8 cellular contexts compared by ENCODE assay signal in genomic region chr2:235793163-235793752, GRCh38.
DNase-seq lines count a peak whose midpoint lies in the region; ATAC-seq, FAIRE-seq and TF ChIP-seq lines count a peak whose summit lies in the region.

No MANE protein-coding gene starts in this region.

- no peak overlapping the region for H3K9ac ChIP-seq in K562 (ENCODE audit: insufficient read depth in 1 of 2, low read depth in 2 of 2, low read length in 2 of 2)

- H3K4me1 ChIP-seq in K562 (replicated peaks in 1 of 2; ENCODE audit: control insufficient read depth in 2 of 2, insufficient read depth in 2 of 2, low read length in 2 of 2), result no peaks in the 10 kb centered on the region
- no peaks in the 10 kb centered on the region for H3K4me1 ChIP-seq in right lobe of liver

- POLR2A ChIA-PET in K562 (lab: Yijun Ruan, JAX), result no interaction called here

- TF ChIP-seq CTCF in K562 (IDR thresholded peaks at IDR 0.05 in 2 of 3, conservative IDR thresholded peaks at IDR 0.05 in 1 of 3; ENCODE audit: insufficient read depth in 2 of 3, low read depth in 1 of 3, low read length in 3 of 3) (peak; percentile 4 to 32 (median 20); a peak in 1 of 6 replicates), right lobe of liver (IDR thresholded peaks at IDR 0.05) (peak in 3 of 4 donors; percentile 10 to 30 (median 18)), GM20000 (IDR thresholded peaks at IDR 0.05; ENCODE audit: extremely low read depth, missing control alignments) (no peak)

- H3K9me1 ChIP-seq in K562 (ENCODE audit: control insufficient read depth, insufficient read depth, low read length), result no peaks in the 10 kb centered on the region

- FAIRE-seq in K562 (lab: Jason Lieb, UNC), result no peak

- H3K9me3 ChIP-seq in K562 (replicated peaks; ENCODE audit: control insufficient read depth, insufficient read depth, low read depth, low read length) (no peaks in the 10 kb centered on the region), right lobe of liver (no peaks in the 10 kb centered on the region)

- intact Hi-C loops in K562 (cut with micrococcal nuclease) (no loop called here), right lobe of liver (cut with DNase I) (no loop called here)

- no peak overlapping the region for H3K27ac ChIP-seq in K562 (ENCODE audit: extremely low read depth, low read depth, low read length)
- no peak overlapping the region for H3K27ac ChIP-seq in right lobe of liver

- TF ChIP-seq POLR2A in K562 (conservative IDR thresholded peaks at IDR 0.05) (no peak), right lobe of liver (IDR thresholded peaks at IDR 0.05) (no peak)

- H3K79me2 ChIP-seq in K562 (ENCODE audit: control insufficient read depth, insufficient read depth, low read length), result no peaks in the 10 kb centered on the region

- in situ Hi-C loops in K562 (cut with MboI), result no loop called here

- WGBS in K562 (ENCODE audit: insufficient coverage, low coverage, missing lambda C conversion rate), result 69% methylated on average over 9 of the region's 13 CpGs
- 56% methylated on average over 8 of the region's 13 CpGs for WGBS in right lobe of liver (ENCODE audit: insufficient coverage, low coverage, low lambda C conversion rate, missing lambda C conversion rate)

- DNase-seq in D341Med (ENCODE audit: low spot score) (peak; percentile 52), HT1080 (ENCODE audit: low read depth) (peak; percentile 36), K562 (ENCODE audit: extremely low read depth in 1 of 4, low spot score in 3 of 4) (peak in 1 of 4 experiments; percentile 5), right lobe of liver (no peak), Kasumi-1 (lab: John Stamatoyannopoulos, UW) (no peak), GM20000 (ENCODE audit: low spot score) (no peak), OCI-M2 (lab: John Stamatoyannopoulos, UW; ENCODE audit: unreplicated experiment) (no peak)

- H3K27me3 ChIP-seq in K562 (ENCODE audit: control insufficient read depth in 2 of 2, insufficient read depth in 2 of 2, low read length in 2 of 2), result no peaks in the 10 kb centered on the region
- no peaks in the 10 kb centered on the region for H3K27me3 ChIP-seq in right lobe of liver

- no peak for TF ChIP-seq RAD21 in K562 (CRISPR knock-in tag; conservative IDR thresholded peaks at IDR 0.05 in 1 of 2, IDR thresholded peaks at IDR 0.05 in 1 of 2)

- H2AFZ ChIP-seq in K562 (ENCODE audit: low read depth, low read length), result no peak overlapping the region

- ATAC-seq in K562 (peak; percentile 61; the same call in 2 of the 3 replicates), right lobe of liver (peak in 3 of 4 donors; percentile 30 to 43 (median 36)), GM19395 (IDR thresholded peaks at IDR 0.05; ENCODE audit: unreplicated experiment) (no peak)

- H4K20me1 ChIP-seq in K562 (replicated peaks; ENCODE audit: control insufficient read depth, insufficient read depth, low read length), result no peaks in the 10 kb centered on the region

- CTCF ChIA-PET in K562 (lab: Yijun Ruan, JAX; ENCODE audit: low intra/inter-chr PET ratio), result no interaction called here

- H3K4me3 ChIP-seq in K562 (no peak overlapping the region), right lobe of liver (no peak overlapping the region)

- H3K36me3 ChIP-seq in K562 (ENCODE audit: control insufficient read depth, insufficient read depth, low read length) (peaks cover 10% of the 10 kb centered on the region; the same call in 2 of the 3 replicates), right lobe of liver (no peaks in the 10 kb centered on the region)

- H3K4me2 ChIP-seq in K562 (ENCODE audit: insufficient read depth, low read length), result no peak overlapping the region

- BruUV-seq in K562 (replicated peaks; lab: Mats Ljungman, UMichigan), result no TSS peak

- no peak for TF ChIP-seq EP300 in K562 (IDR thresholded peaks at IDR 0.05; ENCODE audit: low read length)

TF ChIP-seq in K562, 482 proteins besides CTCF, POLR2A, EP300 and RAD21:
- TF ChIP-seq CBFA2T3 (IDR thresholded peaks at IDR 0.05) (no peak), GTF2A2 (tag; IDR thresholded peaks at IDR 0.05) (no peak), TAF1 (IDR thresholded peaks at IDR 0.05; ENCODE audit: control insufficient read depth, extremely low read depth, insufficient read depth, low read length, severe bottlenecking) (no peak), IRF2 (CRISPR knock-in tag; IDR thresholded peaks at IDR 0.05) (no peak), HLTF (IDR thresholded peaks at IDR 0.05) (no peak), PYGO2 (tag; IDR thresholded peaks at IDR 0.05) (no peak), DMBX1 (CRISPR knock-in tag; IDR thresholded peaks at IDR 0.05; ENCODE audit: borderline replicate concordance) (no peak), NR2C1 (IDR thresholded peaks at IDR 0.05) (no peak), NR2C1 (tag; IDR thresholded peaks at IDR 0.05) (no peak), TAL1 (IDR thresholded peaks at IDR 0.05) (no peak), ZNF76 (CRISPR knock-in tag; IDR thresholded peaks at IDR 0.05; ENCODE audit: borderline replicate concordance) (no peak)

Comparison
In these comparisons a context has a peak if more than half of its experiments do, and no peak if none do; other contexts are left out.
1. DNase-seq: peak in D341Med (single experiment) and HT1080 (single experiment); none in right lobe of liver (0 of 3), Kasumi-1 (0 of 2), GM20000 (single experiment) and OCI-M2 (single experiment).